In the genomic region with DNA sequence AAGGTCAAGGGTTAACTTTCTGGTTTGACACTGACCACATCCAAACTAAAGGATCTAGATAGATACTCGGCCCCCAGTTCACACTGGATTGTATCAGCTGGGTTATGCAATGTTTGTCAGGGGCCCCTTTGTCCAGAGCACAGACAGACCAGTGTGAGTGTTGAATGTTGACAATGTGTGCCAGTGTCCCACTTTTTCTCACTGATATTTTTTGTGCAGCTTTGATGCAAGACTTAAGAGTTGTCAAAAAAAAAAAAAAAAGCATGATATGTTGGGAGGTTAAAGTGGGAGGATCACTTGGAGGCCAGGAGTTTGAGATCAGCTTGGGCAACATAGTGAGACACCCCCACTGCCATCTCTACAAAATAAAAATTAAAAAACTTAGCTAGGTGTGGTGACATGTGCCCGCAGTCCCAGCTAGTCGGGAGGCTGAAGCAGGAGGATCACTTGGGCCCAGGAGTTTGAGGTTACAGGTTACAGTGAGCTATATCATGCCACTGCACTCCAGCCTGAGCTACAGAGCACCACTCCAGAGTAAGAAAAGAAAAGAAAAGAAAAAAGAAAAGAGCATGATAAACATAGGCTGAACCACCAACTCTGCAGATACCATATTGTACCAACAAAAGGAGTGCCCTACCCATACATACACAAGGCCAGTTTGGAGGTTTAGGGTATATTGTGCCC, we compare ENCODE assay signal across 1 cellular context.
TF ChIP-seq lines count a peak whose summit lies in the region.

No MANE protein-coding gene starts in this region.

TF ChIP-seq in HepG2, 621 proteins besides CTCF, POLR2A, EP300 and RAD21 (continued from another document and continues in another):
- TF ChIP-seq, protein P1, sequence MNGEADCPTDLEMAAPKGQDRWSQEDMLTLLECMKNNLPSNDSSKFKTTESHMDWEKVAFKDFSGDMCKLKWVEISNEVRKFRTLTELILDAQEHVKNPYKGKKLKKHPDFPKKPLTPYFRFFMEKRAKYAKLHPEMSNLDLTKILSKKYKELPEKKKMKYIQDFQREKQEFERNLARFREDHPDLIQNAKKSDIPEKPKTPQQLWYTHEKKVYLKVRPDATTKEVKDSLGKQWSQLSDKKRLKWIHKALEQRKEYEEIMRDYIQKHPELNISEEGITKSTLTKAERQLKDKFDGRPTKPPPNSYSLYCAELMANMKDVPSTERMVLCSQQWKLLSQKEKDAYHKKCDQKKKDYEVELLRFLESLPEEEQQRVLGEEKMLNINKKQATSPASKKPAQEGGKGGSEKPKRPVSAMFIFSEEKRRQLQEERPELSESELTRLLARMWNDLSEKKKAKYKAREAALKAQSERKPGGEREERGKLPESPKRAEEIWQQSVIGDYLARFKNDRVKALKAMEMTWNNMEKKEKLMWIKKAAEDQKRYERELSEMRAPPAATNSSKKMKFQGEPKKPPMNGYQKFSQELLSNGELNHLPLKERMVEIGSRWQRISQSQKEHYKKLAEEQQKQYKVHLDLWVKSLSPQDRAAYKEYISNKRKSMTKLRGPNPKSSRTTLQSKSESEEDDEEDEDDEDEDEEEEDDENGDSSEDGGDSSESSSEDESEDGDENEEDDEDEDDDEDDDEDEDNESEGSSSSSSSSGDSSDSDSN (CRISPR knock-in tag; IDR thresholded peaks at IDR 0.05) = 0 out of 2 replicates have a peak, but pooled peaks have one; percentile 15
- TF ChIP-seq, protein P2, sequence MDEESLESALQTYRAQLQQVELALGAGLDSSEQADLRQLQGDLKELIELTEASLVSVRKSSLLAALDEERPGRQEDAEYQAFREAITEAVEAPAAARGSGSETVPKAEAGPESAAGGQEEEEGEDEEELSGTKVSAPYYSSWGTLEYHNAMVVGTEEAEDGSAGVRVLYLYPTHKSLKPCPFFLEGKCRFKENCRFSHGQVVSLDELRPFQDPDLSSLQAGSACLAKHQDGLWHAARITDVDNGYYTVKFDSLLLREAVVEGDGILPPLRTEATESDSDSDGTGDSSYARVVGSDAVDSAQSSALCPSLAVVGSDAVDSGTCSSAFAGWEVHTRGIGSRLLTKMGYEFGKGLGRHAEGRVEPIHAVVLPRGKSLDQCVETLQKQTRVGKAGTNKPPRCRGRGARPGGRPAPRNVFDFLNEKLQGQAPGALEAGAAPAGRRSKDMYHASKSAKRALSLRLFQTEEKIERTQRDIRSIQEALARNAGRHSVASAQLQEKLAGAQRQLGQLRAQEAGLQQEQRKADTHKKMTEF (CRISPR knock-in tag; IDR thresholded peaks at IDR 0.05) = peak; percentile 91
- TF ChIP-seq ZXDC (CRISPR knock-in tag; IDR thresholded peaks at IDR 0.05) (no peak), AHDC1 (CRISPR knock-in tag; IDR thresholded peaks at IDR 0.05; ENCODE audit: borderline replicate concordance) (peak; percentile 78; the same call in 1 of the 2 replicates), ZFP36L2 (CRISPR knock-in tag; IDR thresholded peaks at IDR 0.05) (no peak), ZNF841 (CRISPR knock-in tag; IDR thresholded peaks at IDR 0.05; ENCODE audit: borderline replicate concordance) (no peak), ELF4 (CRISPR knock-in tag; IDR thresholded peaks at IDR 0.05; ENCODE audit: borderline replicate concordance) (no peak), PITX1 (CRISPR knock-in tag; IDR thresholded peaks at IDR 0.05) (peak; percentile 81), ZNF24 (IDR thresholded peaks at IDR 0.05) (no peak), ZNF383 (CRISPR knock-in tag; IDR thresholded peaks at IDR 0.05; ENCODE audit: borderline replicate concordance) (no peak), NBN (conservative IDR thresholded peaks at IDR 0.05) (no peak), ZSCAN29 (CRISPR knock-in tag; conservative IDR thresholded peaks at IDR 0.05) (peak; percentile 67; the same call in 1 of the 2 replicates), MBNL3 (CRISPR knock-in tag; conservative IDR thresholded peaks at IDR 0.05) (no peak), ZNF7 (CRISPR knock-in tag; IDR thresholded peaks at IDR 0.05) (peak; percentile 92), ZNF615 (CRISPR knock-in tag; IDR thresholded peaks at IDR 0.05; ENCODE audit: borderline replicate concordance) (peak; percentile 62; the same call in 1 of the 2 replicates), TARDBP (CRISPR knock-in tag; IDR thresholded peaks at IDR 0.05) (peak; percentile 65), ZFX (CRISPR knock-in tag; IDR thresholded peaks at IDR 0.05; ENCODE audit: low read depth) (no peak; the same call in 1 of the 2 replicates), ZNF430 (CRISPR knock-in tag; IDR thresholded peaks at IDR 0.05) (0 out of 2 replicates have a peak, but pooled peaks have one; percentile 37), SALL1 (CRISPR knock-in tag; IDR thresholded peaks at IDR 0.05) (peak; percentile 91), CBX1 (IDR thresholded peaks at IDR 0.05; ENCODE audit: low read depth) (no peak), ZNF354B (CRISPR knock-in tag; IDR thresholded peaks at IDR 0.05) (no peak), ZNF207 (IDR thresholded peaks at IDR 0.05; ENCODE audit: borderline replicate concordance) (no peak), ZNF263 (CRISPR knock-in tag; IDR thresholded peaks at IDR 0.05) (no peak), ZBTB3 (CRISPR knock-in tag; IDR thresholded peaks at IDR 0.05; ENCODE audit: borderline replicate concordance, low read depth) (peak; percentile 38; the same call in 1 of the 2 replicates), MXI1 (IDR thresholded peaks at IDR 0.05; ENCODE audit: borderline replicate concordance, low read depth, low read length) (no peak), REPIN1 (CRISPR knock-in tag; IDR thresholded peaks at IDR 0.05; ENCODE audit: borderline replicate concordance, low read depth) (peak; percentile 85), SNAI1 (CRISPR knock-in tag; IDR thresholded peaks at IDR 0.05; ENCODE audit: borderline replicate concordance) (no peak), EEA1 (CRISPR knock-in tag; IDR thresholded peaks at IDR 0.05; ENCODE audit: borderline replicate concordance) (no peak), TRIM24 (CRISPR knock-in tag; IDR thresholded peaks at IDR 0.05) (peak; percentile 83; the same call in 1 of the 2 replicates), ZNF709 (CRISPR knock-in tag; IDR thresholded peaks at IDR 0.05) (no peak), ZNF317 (CRISPR knock-in tag; IDR thresholded peaks at IDR 0.05) (0 out of 2 replicates have a peak, but pooled peaks have one; percentile 29), MTF2 (CRISPR knock-in tag; IDR thresholded peaks at IDR 0.05; ENCODE audit: borderline replicate concordance) (no peak)
- TF ChIP-seq, protein P3, sequence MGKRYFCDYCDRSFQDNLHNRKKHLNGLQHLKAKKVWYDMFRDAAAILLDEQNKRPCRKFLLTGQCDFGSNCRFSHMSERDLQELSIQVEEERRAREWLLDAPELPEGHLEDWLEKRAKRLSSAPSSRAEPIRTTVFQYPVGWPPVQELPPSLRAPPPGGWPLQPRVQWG (CRISPR knock-in tag; IDR thresholded peaks at IDR 0.05; ENCODE audit: borderline replicate concordance, low read depth) = no peak
- TF ChIP-seq, protein P4, sequence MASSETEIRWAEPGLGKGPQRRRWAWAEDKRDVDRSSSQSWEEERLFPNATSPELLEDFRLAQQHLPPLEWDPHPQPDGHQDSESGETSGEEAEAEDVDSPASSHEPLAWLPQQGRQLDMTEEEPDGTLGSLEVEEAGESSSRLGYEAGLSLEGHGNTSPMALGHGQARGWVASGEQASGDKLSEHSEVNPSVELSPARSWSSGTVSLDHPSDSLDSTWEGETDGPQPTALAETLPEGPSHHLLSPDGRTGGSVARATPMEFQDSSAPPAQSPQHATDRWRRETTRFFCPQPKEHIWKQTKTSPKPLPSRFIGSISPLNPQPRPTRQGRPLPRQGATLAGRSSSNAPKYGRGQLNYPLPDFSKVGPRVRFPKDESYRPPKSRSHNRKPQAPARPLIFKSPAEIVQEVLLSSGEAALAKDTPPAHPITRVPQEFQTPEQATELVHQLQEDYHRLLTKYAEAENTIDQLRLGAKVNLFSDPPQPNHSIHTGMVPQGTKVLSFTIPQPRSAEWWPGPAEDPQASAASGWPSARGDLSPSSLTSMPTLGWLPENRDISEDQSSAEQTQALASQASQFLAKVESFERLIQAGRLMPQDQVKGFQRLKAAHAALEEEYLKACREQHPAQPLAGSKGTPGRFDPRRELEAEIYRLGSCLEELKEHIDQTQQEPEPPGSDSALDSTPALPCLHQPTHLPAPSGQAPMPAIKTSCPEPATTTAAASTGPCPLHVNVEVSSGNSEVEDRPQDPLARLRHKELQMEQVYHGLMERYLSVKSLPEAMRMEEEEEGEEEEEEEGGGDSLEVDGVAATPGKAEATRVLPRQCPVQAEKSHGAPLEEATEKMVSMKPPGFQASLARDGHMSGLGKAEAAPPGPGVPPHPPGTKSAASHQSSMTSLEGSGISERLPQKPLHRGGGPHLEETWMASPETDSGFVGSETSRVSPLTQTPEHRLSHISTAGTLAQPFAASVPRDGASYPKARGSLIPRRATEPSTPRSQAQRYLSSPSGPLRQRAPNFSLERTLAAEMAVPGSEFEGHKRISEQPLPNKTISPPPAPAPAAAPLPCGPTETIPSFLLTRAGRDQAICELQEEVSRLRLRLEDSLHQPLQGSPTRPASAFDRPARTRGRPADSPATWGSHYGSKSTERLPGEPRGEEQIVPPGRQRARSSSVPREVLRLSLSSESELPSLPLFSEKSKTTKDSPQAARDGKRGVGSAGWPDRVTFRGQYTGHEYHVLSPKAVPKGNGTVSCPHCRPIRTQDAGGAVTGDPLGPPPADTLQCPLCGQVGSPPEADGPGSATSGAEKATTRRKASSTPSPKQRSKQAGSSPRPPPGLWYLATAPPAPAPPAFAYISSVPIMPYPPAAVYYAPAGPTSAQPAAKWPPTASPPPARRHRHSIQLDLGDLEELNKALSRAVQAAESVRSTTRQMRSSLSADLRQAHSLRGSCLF (CRISPR knock-in tag; IDR thresholded peaks at IDR 0.05; ENCODE audit: borderline replicate concordance) = no peak
